11 cellular contexts compared by ENCODE assay signal in genomic region chr12:27782481-27782880, GRCh38. TPM values are rescaled to one million over a fixed set of nuclear protein-coding genes. Genes with fewer than 3 reads are reported as not detected.
DNase-seq lines count a peak whose midpoint lies in the region; ATAC-seq and TF ChIP-seq lines count a peak whose summit lies in the region.
"Had no signal": no experiment of that assay in that cellular context is flagged by ENCODE, and none has a peak within 500 bp of the region (broad histone marks: within the 10 kb centered on the region; RNA-seq: fewer than 3 reads in every experiment).

No MANE protein-coding gene starts in this region.

- peak overlapping the region; percentile 58; the same call in 1 of the 2 replicates for H3K23ac ChIP-seq in IMR-90 (ENCODE audit: low read depth, low read length)

- H3K9me3 ChIP-seq in CD4-positive, CD25-positive, alpha-beta regulatory T cell (ENCODE audit: control insufficient read depth in 2 of 2, low read length in 2 of 2), result no peaks in the 10 kb centered on the region
- H3K9me3 ChIP-seq in IMR-90 (ENCODE audit: control insufficient read depth, insufficient read depth, low read length), result no peaks in the 10 kb centered on the region
- no peaks in the 10 kb centered on the region for H3K9me3 ChIP-seq in body of pancreas

- peaks cover 8% of the 10 kb centered on the region for H3K9me1 ChIP-seq in IMR-90 (ENCODE audit: insufficient read depth, low read length)

- H3K27ac Mint-ChIP-seq in CD4-positive, CD25-positive, alpha-beta regulatory T cell, result peak overlapping the region; percentile 25 to 80 (median 76)
- H3K27ac Mint-ChIP-seq in central memory CD8-positive, alpha-beta T cell (ENCODE audit: low read depth), result no peak overlapping the region
- H3K27ac Mint-ChIP-seq in nephron progenitor cell, result peak overlapping the region; percentile 58

- TF ChIP-seq CTCF in IMR-90 (conservative IDR thresholded peaks at IDR 0.05; ENCODE audit: low read depth, low read length) (no peak), nephron progenitor cell (IDR thresholded peaks at IDR 0.05) (no peak), body of pancreas (IDR thresholded peaks at IDR 0.05) (no peak)

- H3K14ac ChIP-seq in IMR-90 (replicated peaks; ENCODE audit: low read depth, low read length), result no peak overlapping the region

- no peaks in the 10 kb centered on the region for H3K27me3 ChIP-seq in CD4-positive, CD25-positive, alpha-beta regulatory T cell (ENCODE audit: control insufficient read depth, insufficient read depth, low read length)
- H3K27me3 ChIP-seq in IMR-90 (ENCODE audit: control insufficient read depth, insufficient read depth, low read length), result no peaks in the 10 kb centered on the region
- no peaks in the 10 kb centered on the region for H3K27me3 ChIP-seq in body of pancreas

- no peak overlapping the region for H2BK20ac ChIP-seq in IMR-90 (ENCODE audit: low read depth, low read length)

- POLR2A ChIA-PET in IMR-90 (lab: Charles Lee; ENCODE audit: unreplicated experiment), result no interaction called here

- peak overlapping the region; percentile 69 for H3K4me3 ChIP-seq in CD4-positive, CD25-positive, alpha-beta regulatory T cell (ENCODE audit: low read depth, low read length)
- no peak overlapping the region for H3K4me3 ChIP-seq in IMR-90 (ENCODE audit: insufficient read depth, low read depth, low read length)
- H3K4me3 ChIP-seq in body of pancreas, result no peak overlapping the region

- H3K27me3 Mint-ChIP-seq in CD4-positive, CD25-positive, alpha-beta regulatory T cell, result no peaks in the 10 kb centered on the region
- H3K27me3 Mint-ChIP-seq in central memory CD8-positive, alpha-beta T cell, result no peaks in the 10 kb centered on the region
- peaks cover 2% of the 10 kb centered on the region for H3K27me3 Mint-ChIP-seq in nephron progenitor cell (ENCODE audit: low read depth, poor library complexity)

- H3K4ac ChIP-seq in IMR-90 (ENCODE audit: low read depth, low read length), result peak overlapping the region; percentile 64; the same call in 1 of the 2 replicates

- no peak for ATAC-seq in CD4-positive, CD25-positive, alpha-beta regulatory T cell (ENCODE audit: low read depth in 2 of 2)
- no peak for ATAC-seq in IMR-90 (ENCODE audit: low read depth)
- ATAC-seq in central memory CD8-positive, alpha-beta T cell (replicated peaks; ENCODE audit: extremely low read depth, poor library complexity, severe bottlenecking), result no peak
- ATAC-seq in body of pancreas, result no peak
- ATAC-seq in HG02678 (IDR thresholded peaks at IDR 0.05; ENCODE audit: unreplicated experiment), result no peak
- no peak for ATAC-seq in GM18909 (IDR thresholded peaks at IDR 0.05; ENCODE audit: poor library complexity, unreplicated experiment)

- CTCF ChIA-PET in IMR-90 (lab: Yijun Ruan, JAX), result no interaction called here

- peaks cover 10% of the 10 kb centered on the region for H3K36me3 Mint-ChIP-seq in CD4-positive, CD25-positive, alpha-beta regulatory T cell
- peaks cover 11% of the 10 kb centered on the region for H3K36me3 Mint-ChIP-seq in central memory CD8-positive, alpha-beta T cell (ENCODE audit: insufficient read depth)
- peaks cover 44% of the 10 kb centered on the region for H3K36me3 Mint-ChIP-seq in nephron progenitor cell (ENCODE audit: low read depth)

- no peaks in the 10 kb centered on the region for H3K9me3 Mint-ChIP-seq in CD4-positive, CD25-positive, alpha-beta regulatory T cell
- no peaks in the 10 kb centered on the region for H3K9me3 Mint-ChIP-seq in central memory CD8-positive, alpha-beta T cell
- H3K9me3 Mint-ChIP-seq in nephron progenitor cell, result peaks cover 3% of the 10 kb centered on the region

- intact Hi-C loops in IMR-90 (cut with micrococcal nuclease) (no loop called here), body of pancreas (cut with DNase I) (no loop called here)

- no peak overlapping the region for H2AFZ ChIP-seq in IMR-90 (replicated peaks; ENCODE audit: low read length, poor library complexity)

- H2AK9ac ChIP-seq in IMR-90 (replicated peaks; ENCODE audit: low read depth, low read length, poor library complexity), result no peak overlapping the region

- peak overlapping the region; percentile 30 for H2BK5ac ChIP-seq in IMR-90 (ENCODE audit: low read depth, low read length, poor library complexity, severe bottlenecking)

- H3K4me3 Mint-ChIP-seq in CD4-positive, CD25-positive, alpha-beta regulatory T cell, result peak overlapping the region; percentile 89 to 92 (median 90)
- H3K4me3 Mint-ChIP-seq in central memory CD8-positive, alpha-beta T cell, result peak overlapping the region; percentile 83
- peak overlapping the region; percentile 82 for H3K4me3 Mint-ChIP-seq in nephron progenitor cell

- no peak overlapping the region for H4K91ac ChIP-seq in IMR-90 (ENCODE audit: insufficient read depth, low read depth, low read length)

- H3K56ac ChIP-seq in IMR-90 (ENCODE audit: extremely low read depth, insufficient read depth, low read length), result peak overlapping the region; percentile 46; the same call in 1 of the 2 replicates

- H3K4me1 Mint-ChIP-seq in CD4-positive, CD25-positive, alpha-beta regulatory T cell, result peaks cover 19 to 57% (median 42%) of the 10 kb centered on the region in 4 donors
- H3K4me1 Mint-ChIP-seq in central memory CD8-positive, alpha-beta T cell, result peaks cover 41% of the 10 kb centered on the region
- peaks cover 47% of the 10 kb centered on the region for H3K4me1 Mint-ChIP-seq in nephron progenitor cell

- H4K20me1 ChIP-seq in IMR-90 (ENCODE audit: insufficient read depth, low read length), result peaks cover 12% of the 10 kb centered on the region; the same call in 1 of the 2 replicates

- TF ChIP-seq RAD21 in IMR-90 (IDR thresholded peaks at IDR 0.05; ENCODE audit: low read length), result no peak

- BruUV-seq in IMR-90 (replicated peaks; lab: Mats Ljungman, UMichigan), result no TSS peak

- H3K9ac ChIP-seq in IMR-90 (ENCODE audit: low read depth, low read length), result peak overlapping the region; percentile 42; the same call in 1 of the 2 replicates

- H4K8ac ChIP-seq in IMR-90 (ENCODE audit: low read depth in 2 of 2, low read length in 2 of 2), result peak overlapping the region in 1 of 2 experiments; percentile 22; a peak in 2 of 4 replicates

- H3K36me3 ChIP-seq in CD4-positive, CD25-positive, alpha-beta regulatory T cell (ENCODE audit: control insufficient read depth, insufficient read depth, low read length), result no peaks in the 10 kb centered on the region
- H3K36me3 ChIP-seq in IMR-90 (ENCODE audit: control insufficient read depth, insufficient read depth, low read length), result 0 out of 2 replicates have a peak, but pooled peaks cover 5% of the 10 kb centered on the region
- H3K36me3 ChIP-seq in body of pancreas (replicated peaks in 1 of 2; ENCODE audit: insufficient read depth in 1 of 2, low read depth in 2 of 2), result no peaks in the 10 kb centered on the region

- peak overlapping the region; percentile 81 for H2AK5ac ChIP-seq in IMR-90 (ENCODE audit: low read depth, low read length)

- DNase-seq in CD4-positive, CD25-positive, alpha-beta regulatory T cell, result no peak
- DNase-seq in IMR-90 (no peak), nephron progenitor cell (no peak), body of pancreas (no peak)
- DNase-seq in central memory CD8-positive, alpha-beta T cell (ENCODE audit: low spot score in 2 of 2), result no peak
- DNase-seq in stimulated activated CD4-positive, alpha-beta T cell treated with anti-CD3 and anti-CD28 coated beads, Interleukin-1b, Interleukin-23, amount 100 ng/mL, for 48 hours, result no peak
- DNase-seq: DMS 273 treated with DMSO at 0.1 percent for 48 hours, NCI-H187 had no signal

- no CpG with 5 or more reads among the region's 1 CpG for WGBS in IMR-90 (ENCODE audit: extremely low coverage in 2 of 2, insufficient read length in 1 of 2), 2 experiments
- 81 to 89% methylated on average over 1 of the region's 1 CpG for WGBS in body of pancreas, 2 donors

- H2BK15ac ChIP-seq in IMR-90 (ENCODE audit: low read depth, low read length), result peak overlapping the region; percentile 91; the same call in 1 of the 3 replicates

- H3K18ac ChIP-seq in IMR-90 (ENCODE audit: low read depth, low read length), result no peak overlapping the region

- H3K27ac ChIP-seq in CD4-positive, CD25-positive, alpha-beta regulatory T cell (ENCODE audit: insufficient read depth, low read length, poor library complexity, severe bottlenecking), result no peak overlapping the region
- H3K27ac ChIP-seq in IMR-90 (ENCODE audit: insufficient read depth, low read length) (peak overlapping the region; percentile 29; the same call in 1 of the 2 replicates), body of pancreas (no peak overlapping the region)

- in situ Hi-C loops in IMR-90 (cut with MboI; ENCODE audit: low sequenced_read_pairs), result no loop called here

- H3K4me2 ChIP-seq in IMR-90 (ENCODE audit: low read depth, low read length), result peak overlapping the region; percentile 76

- peaks cover 12 to 57% of the 10 kb centered on the region in 2 experiments; a peak in 3 of 4 replicates for H3K79me1 ChIP-seq in IMR-90 (ENCODE audit: low read depth in 1 of 2, low read length in 2 of 2)

- H2BK120ac ChIP-seq in IMR-90 (ENCODE audit: low read depth, low read length), result peak overlapping the region; percentile 35; the same call in 1 of the 2 replicates

- dilution Hi-C loops in IMR-90 (cut with HindIII; ENCODE audit: low sequenced_read_pairs, unreplicated experiment), result no loop called here

- H3K4me1 ChIP-seq in CD4-positive, CD25-positive, alpha-beta regulatory T cell (ENCODE audit: control insufficient read depth, insufficient read depth, low read length, poor library complexity, severe bottlenecking), result peaks cover 46% of the 10 kb centered on the region
- peaks cover 20% of the 10 kb centered on the region for H3K4me1 ChIP-seq in IMR-90 (ENCODE audit: control insufficient read depth, insufficient read depth, low read length)
- H3K4me1 ChIP-seq in body of pancreas, result peaks cover 60% of the 10 kb centered on the region

- TF ChIP-seq POLR2A in IMR-90 (IDR thresholded peaks at IDR 0.05; ENCODE audit: low read depth, low read length) (no peak), body of pancreas (IDR thresholded peaks at IDR 0.05) (no peak)

- H4K5ac ChIP-seq in IMR-90 (ENCODE audit: low read depth, low read length), result no peak overlapping the region

TF ChIP-seq in IMR-90, 13 proteins besides CTCF, POLR2A, EP300 and RAD21 (continues in another document):
- TF ChIP-seq MXI1 (IDR thresholded peaks at IDR 0.05; ENCODE audit: borderline replicate concordance, low read depth, low read length), result no peak

RNA-seq across cellular contexts. Expression of gene MANSC4, which starts 2.4 kb away (rescaled TPM):
- not detected for total RNA-seq in CD4-positive, CD25-positive, alpha-beta regulatory T cell
- 1 to 10 TPM in 3 of 4 donors, not detected in 1; 1.5 to 2.4 (median 1.9) TPM for polyA plus RNA-seq in CD4-positive, CD25-positive, alpha-beta regulatory T cell
- not detected in 2 replicates for total RNA-seq in IMR-90 (2012; rRNA removed)
- not detected in 2 replicates for polyA plus RNA-seq in IMR-90 (2012; rRNA removed)
- polyA plus RNA-seq in IMR-90 (2012; cell fraction: cytosol; rRNA removed), result not detected in 2 replicates
- 0.08 TPM in 1 of 2 replicates, not detected in the other for polyA plus RNA-seq in IMR-90 (2012; cell fraction: nucleus; rRNA removed; ENCODE audit: low replicate concordance)
- not detected for total RNA-seq in body of pancreas
- total RNA-seq: posterior vena cava had no signal

RNA-seq across cellular contexts. Expression of gene KLHL42, which starts 2.4 kb away (rescaled TPM):
- 23.6 TPM for total RNA-seq in CD4-positive, CD25-positive, alpha-beta regulatory T cell
- 10 to 100 TPM; 10.6 to 15.0 (median 12.6) TPM for polyA plus RNA-seq in CD4-positive, CD25-positive, alpha-beta regulatory T cell
- total RNA-seq in IMR-90 (2012; rRNA removed) (28.3 and 33.1 TPM in 2 replicates), body of pancreas (10 to 100 TPM; 32.7 to 36.6 TPM)
- polyA plus RNA-seq in IMR-90 (2012; rRNA removed), result 16.0 and 16.7 TPM in 2 replicates
- 5.9 and 12.5 TPM in 2 replicates for polyA plus RNA-seq in IMR-90 (2012; cell fraction: cytosol; rRNA removed)
- polyA plus RNA-seq in IMR-90 (2012; cell fraction: nucleus; rRNA removed; ENCODE audit: low replicate concordance), result 40.8 and 46.2 TPM in 2 replicates
